Comparison of ENCODE assay signal across 8 cellular contexts in genomic region chr3:12750223-12750622, GRCh38. TPM values are rescaled to one million over a fixed set of nuclear protein-coding genes. Genes with fewer than 3 reads are reported as not detected.
DNase-seq lines count a peak whose midpoint lies in the region; TF ChIP-seq lines count a peak whose summit lies in the region.

No MANE protein-coding gene starts in this region.

- 8 to 13% methylated on average over 3 of the region's 3 CpGs for WGBS in GM23248 (ENCODE audit: low coverage in 1 of 2, low lambda C conversion rate in 2 of 2, missing lambda C conversion rate in 2 of 2), 2 experiments
- 9% methylated on average over 3 of the region's 3 CpGs for WGBS in esophagus muscularis mucosa
- WGBS in testis, 2 donors = 29 to 30% methylated on average over 1 to 3 of the region's 3 CpGs
- no CpG with 5 or more reads among the region's 3 CpGs for WGBS in H9 (ENCODE audit: extremely low coverage, insufficient read length, low lambda C conversion rate)

- H2AK5ac ChIP-seq in H9 (ENCODE audit: insufficient read length, low read length) = no peak overlapping the region

- no peak overlapping the region for H3T11ph ChIP-seq in H9 (ENCODE audit: low read length)

- H3K4me3 Mint-ChIP-seq in H9 = no peak overlapping the region

- H2AFZ ChIP-seq in GM23248 = no peak overlapping the region
- H2AFZ ChIP-seq in H9 (ENCODE audit: low read length) = no peak overlapping the region

- no peaks in the 10 kb centered on the region for H3K9me2 ChIP-seq in GM23248 (ENCODE audit: insufficient read depth)

- intact Hi-C loops in esophagus muscularis mucosa (cut with DNase I) (no loop called here), testis (cut with DNase I; ENCODE audit: low total_unique reads) (no loop called here)

- in situ Hi-C loops in GM23248 (cut with MboI) = no loop called here

- H3K4me1 Mint-ChIP-seq in H9 = peaks cover 2 to 9% of the 10 kb centered on the region in 2 experiments

- no peak overlapping the region; a peak in 1 of 7 replicates for H3K27ac Mint-ChIP-seq in H9

- H2BK12ac ChIP-seq in H9 (ENCODE audit: insufficient read length, low read depth, low read length) = no peak overlapping the region

- H3K36me3 ChIP-seq in GM23248 (ENCODE audit: low read depth) = no peaks in the 10 kb centered on the region
- H3K36me3 ChIP-seq in esophagus muscularis mucosa = no peaks in the 10 kb centered on the region
- no peaks in the 10 kb centered on the region for H3K36me3 ChIP-seq in skeletal muscle tissue (ENCODE audit: control insufficient read depth in 3 of 3, insufficient read depth in 3 of 3, low read length in 3 of 3)
- H3K36me3 ChIP-seq in testis (ENCODE audit: low read depth, missing control alignments) = no peaks in the 10 kb centered on the region

- no peaks in the 10 kb centered on the region for H3K79me1 ChIP-seq in H9 (ENCODE audit: insufficient read depth, low read depth, low read length, poor library complexity, severe bottlenecking)

- TF ChIP-seq POLR2A in esophagus muscularis mucosa (IDR thresholded peaks at IDR 0.05; ENCODE audit: low read depth) (no peak), testis (IDR thresholded peaks at IDR 0.05) (no peak)

- no peak overlapping the region for H2BK5ac ChIP-seq in H9 (ENCODE audit: insufficient read length, low read length)

- peak; percentile 86 for DNase-seq in GM23248
- DNase-seq in NCI-H460 (ENCODE audit: extremely low read depth, low read depth) = peak; percentile 55
- DNase-seq in esophagus muscularis mucosa (ENCODE audit: extremely low spot score) = no peak
- DNase-seq in testis = no peak
- DNase-seq in amniotic stem cell (lab: John Stamatoyannopoulos, UW) = no peak
- no peak for DNase-seq in H9
- DNase-seq in NCI-H128 (lab: John Stamatoyannopoulos, UW; ENCODE audit: unreplicated experiment) = no peak

- no peak for TF ChIP-seq EP300 in esophagus muscularis mucosa (IDR thresholded peaks at IDR 0.05)

- H3K56ac ChIP-seq in H9 (ENCODE audit: insufficient read length, low read depth, low read length) = no peak overlapping the region

- no peak overlapping the region for H2BK120ac ChIP-seq in H9 (ENCODE audit: low read depth, low read length, poor library complexity, severe bottlenecking)

- H3K27me3 ChIP-seq in GM23248 (replicated peaks; ENCODE audit: insufficient read depth) (no peaks in the 10 kb centered on the region), esophagus muscularis mucosa (no peaks in the 10 kb centered on the region), skeletal muscle tissue (ENCODE audit: control insufficient read depth in 3 of 3, insufficient read depth in 3 of 3, low read length in 3 of 3) (no peaks in the 10 kb centered on the region), testis (no peaks in the 10 kb centered on the region), H9 (ENCODE audit: insufficient read depth, low read length) (no peaks in the 10 kb centered on the region)

- no peak overlapping the region for H3K4ac ChIP-seq in H9 (ENCODE audit: low read depth, low read length)

- H4K20me1 ChIP-seq in GM23248 (ENCODE audit: insufficient read depth) = no peaks in the 10 kb centered on the region
- no peaks in the 10 kb centered on the region for H4K20me1 ChIP-seq in H9 (ENCODE audit: control insufficient read depth, insufficient read depth, insufficient read length)

- H3F3A ChIP-seq in GM23248 (ENCODE audit: insufficient read depth) = peaks cover 25% of the 10 kb centered on the region

- H4K5ac ChIP-seq in H9 (ENCODE audit: insufficient read length, low read depth, low read length) = no peak overlapping the region

- H3K9me3 ChIP-seq in GM23248 (ENCODE audit: low read depth) (no peaks in the 10 kb centered on the region), esophagus muscularis mucosa (no peaks in the 10 kb centered on the region), skeletal muscle tissue (ENCODE audit: control insufficient read depth in 3 of 3, low read length in 3 of 3) (no peaks in the 10 kb centered on the region), testis (no peaks in the 10 kb centered on the region), H9 (ENCODE audit: control insufficient read depth, low read depth, low read length) (no peaks in the 10 kb centered on the region)

- no peak overlapping the region for H4K91ac ChIP-seq in H9 (ENCODE audit: insufficient read length, low read depth, low read length)

- no peak overlapping the region for H4K8ac ChIP-seq in H9 (replicated peaks; ENCODE audit: insufficient read length, low read depth, low read length)

- no peak overlapping the region for H2BK20ac ChIP-seq in H9 (ENCODE audit: low read depth, low read length, poor library complexity, severe bottlenecking)

- peaks cover 22% of the 10 kb centered on the region; the same call in 1 of the 2 replicates for H3K4me1 ChIP-seq in GM23248 (ENCODE audit: insufficient read depth)
- H3K4me1 ChIP-seq in esophagus muscularis mucosa = peaks cover 9 to 20% (median 14%) of the 10 kb centered on the region in 4 donors
- peaks cover 7 to 27% (median 23%) of the 10 kb centered on the region in 3 donors for H3K4me1 ChIP-seq in skeletal muscle tissue (ENCODE audit: control insufficient read depth in 3 of 3, insufficient read depth in 3 of 3, low read length in 3 of 3)
- H3K4me1 ChIP-seq in testis = no peaks in the 10 kb centered on the region
- H3K4me1 ChIP-seq in H9 (ENCODE audit: insufficient read depth, low read length) = no peaks in the 10 kb centered on the region

- H3K23ac ChIP-seq in H9 (ENCODE audit: insufficient read length, low read depth, low read length) = no peak overlapping the region

- H3K23me2 ChIP-seq in H9 (ENCODE audit: insufficient read length, low read depth, low read length, poor library complexity, severe bottlenecking) = no peaks in the 10 kb centered on the region

- H3K27ac ChIP-seq in GM23248 (peak overlapping the region; percentile 66), esophagus muscularis mucosa (replicated peaks in 1 of 4) (peak overlapping the region; percentile 19 to 64 (median 50)), skeletal muscle tissue (ENCODE audit: low read depth, low read length) (peak overlapping the region; percentile 89), testis (no peak overlapping the region), H9 (ENCODE audit: insufficient read length, low read depth, low read length) (no peak overlapping the region)

- peak overlapping the region; percentile 2 for H3K4me2 ChIP-seq in GM23248 (ENCODE audit: unreplicated experiment)
- no peak overlapping the region for H3K4me2 ChIP-seq in H9 (ENCODE audit: insufficient read depth, insufficient read length, low read length)

- H3K9ac ChIP-seq in GM23248 (no peak overlapping the region), skeletal muscle tissue (ENCODE audit: low read depth in 1 of 3, low read length in 3 of 3) (peak overlapping the region; percentile 3 to 68 (median 38)), H9 (ENCODE audit: extremely low read depth, insufficient read length, low read length) (no peak overlapping the region)

- no peaks in the 10 kb centered on the region for H3K79me2 ChIP-seq in GM23248 (ENCODE audit: insufficient read depth)
- no peaks in the 10 kb centered on the region for H3K79me2 ChIP-seq in H9 (ENCODE audit: insufficient read depth, low read length)

- H3K18ac ChIP-seq in H9 (ENCODE audit: insufficient read length, low read depth, low read length) = no peak overlapping the region

- H3K4me3 ChIP-seq in GM23248 (no peak overlapping the region), esophagus muscularis mucosa (no peak overlapping the region), skeletal muscle tissue (ENCODE audit: low read length in 3 of 3) (peak overlapping the region in 1 of 3 donors; percentile 29), testis (no peak overlapping the region)

- H3K27me3 Mint-ChIP-seq in H9 (ENCODE audit: low read depth) = no peaks in the 10 kb centered on the region

- no peak overlapping the region; the same call in 1 of the 2 replicates for H3K14ac ChIP-seq in H9 (ENCODE audit: insufficient read depth, low read length)

- H2BK15ac ChIP-seq in H9 (ENCODE audit: low read depth, low read length) = no peak overlapping the region

- TF ChIP-seq CTCF in esophagus muscularis mucosa (IDR thresholded peaks at IDR 0.05) (no peak), testis (IDR thresholded peaks at IDR 0.05) (no peak), H9 (conservative IDR thresholded peaks at IDR 0.05) (no peak)

- no peaks in the 10 kb centered on the region for H3K9me3 Mint-ChIP-seq in H9

- H3K36me3 Mint-ChIP-seq in H9 (ENCODE audit: insufficient read depth in 1 of 3, low read depth in 3 of 3) = no peaks in the 10 kb centered on the region

RNA-seq across cellular contexts. Expression of gene TMEM40, which starts 8.8 kb away (rescaled TPM):
- total RNA-seq in GM23248 (2014; rRNA removed; shearing (Covaris generic)) = not detected in 2 replicates
- polyA plus RNA-seq in GM23248 (2016; fragmentation: Nextera tagmentation; extraction: Ambion mirVana) (not detected in 2 replicates), testis (ENCODE audit: insufficient read depth, low read depth, low replicate concordance) (0.96 TPM)
- total RNA-seq in NCI-H460 (2014; rRNA removed; shearing (Covaris generic)) = 0.25 and 0.72 TPM in 2 replicates
- not detected in 2 replicates for polyA plus RNA-seq in NCI-H460 (2014; cell fraction: nucleus; rRNA removed)
- total RNA-seq in esophagus muscularis mucosa (not detected), skeletal muscle tissue (under 0.01 TPM), testis (1 to 10 TPM; 1.5 to 1.7 TPM), H9 (2021) (not detected in 2 replicates)

RNA-seq across cellular contexts. Expression of gene CAND2, which starts 46.3 kb away (rescaled TPM):
- total RNA-seq in GM23248 (2014; rRNA removed; shearing (Covaris generic)) = 0.38 and 0.43 TPM in 2 replicates
- polyA plus RNA-seq in GM23248 (2016; fragmentation: Nextera tagmentation; extraction: Ambion mirVana) (0.16 and 0.53 TPM in 2 replicates), testis (ENCODE audit: insufficient read depth, low read depth, low replicate concordance) (38.0 TPM)
- 0.12 and 0.57 TPM in 2 replicates for total RNA-seq in NCI-H460 (2014; rRNA removed; shearing (Covaris generic))
- 0.64 and 2.1 TPM in 2 replicates for polyA plus RNA-seq in NCI-H460 (2014; cell fraction: nucleus; rRNA removed)
- total RNA-seq in esophagus muscularis mucosa (10 to 100 TPM; 10.8 to 26.8 (median 19.6) TPM), skeletal muscle tissue (22.4 TPM), testis (100 to 1,000 TPM; 118 to 128 TPM), H9 (2021) (10.2 and 10.7 TPM in 2 replicates)

Comparison
In these comparisons a context has a peak if more than half of its experiments do, and no peak if none do; other contexts are left out.
1. DNase-seq: peak in GM23248 (single experiment) and NCI-H460 (single experiment); none in esophagus muscularis mucosa (single experiment), testis (single experiment), amniotic stem cell (single experiment), H9 (single experiment) and NCI-H128 (single experiment).
2. H3K27ac ChIP-seq: peak in GM23248 (single experiment), esophagus muscularis mucosa (4 of 4) and skeletal muscle tissue (single experiment); none in testis (0 of 2) and H9 (single experiment).
3. H3K9ac ChIP-seq: peak in skeletal muscle tissue (3 of 3); none in GM23248 (single experiment) and H9 (single experiment).